Comparison of ENCODE assay signal across 5 cellular contexts in genomic region chr1:55929652-55930051, GRCh38.
"Had no signal": no experiment of that assay in that cellular context is flagged by ENCODE, and none has a peak within 500 bp of the region (broad histone marks: within the 10 kb centered on the region; RNA-seq: fewer than 3 reads in every experiment).

No MANE protein-coding gene starts in this region.

- H3K4me3 ChIP-seq: GM23338 had no signal

- H2AFZ ChIP-seq: GM23338 had no signal

- ATAC-seq: GM23338, HepG2 had no signal

- H3K4me2 ChIP-seq: GM23338 had no signal

- DNase-seq: H9, HCEC 1CT had no signal

- H3K27ac ChIP-seq: HL-60 had no signal
